Comparison of ENCODE assay signal across 1 cellular context in genomic region chr16:1010266-1010665, GRCh38.
TF ChIP-seq lines count a peak whose summit lies in the region.

No MANE protein-coding gene starts in this region.

TF ChIP-seq in SK-N-SH, 30 proteins besides CTCF, POLR2A, EP300 and RAD21 (continued from another document):
- no peak for TF ChIP-seq USF2 (IDR thresholded peaks at IDR 0.05; ENCODE audit: borderline replicate concordance, low read depth, low read length)
- no peak for TF ChIP-seq FOXJ3 (CRISPR knock-in tag; IDR thresholded peaks at IDR 0.05)
